In the genomic region with DNA sequence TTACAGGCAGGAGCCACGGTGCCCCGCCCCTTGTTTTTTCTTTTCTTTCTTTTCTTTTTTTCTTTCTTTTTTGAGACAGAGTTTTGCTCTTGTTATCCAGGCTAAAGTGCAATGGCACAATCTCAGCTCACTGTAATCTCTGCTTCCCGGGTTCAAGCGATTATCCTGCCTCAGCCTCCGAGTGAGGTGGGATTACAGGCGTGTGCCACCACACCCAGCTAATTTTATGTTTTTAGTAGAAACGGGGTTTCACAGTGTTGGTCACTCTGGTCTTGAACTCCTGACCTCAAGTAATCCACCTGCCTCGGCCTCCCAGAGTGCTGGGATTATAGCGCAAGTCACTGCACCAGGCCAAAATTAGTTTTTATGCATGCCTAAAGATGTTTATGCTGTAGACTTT, we compare ENCODE assay signal across 14 cellular contexts. TPM values are rescaled to one million over a fixed set of nuclear protein-coding genes. Genes with fewer than 3 reads are reported as not detected.
DNase-seq lines count a peak whose midpoint lies in the region; ATAC-seq and TF ChIP-seq lines count a peak whose summit lies in the region.
"Had no signal": no experiment of that assay in that cellular context is flagged by ENCODE, and none has a peak within 500 bp of the region (broad histone marks: within the 10 kb centered on the region; RNA-seq: fewer than 3 reads in every experiment).

No MANE protein-coding gene starts in this region.

- H3K4me3 Mint-ChIP-seq in MCF 10A (ENCODE audit: unreplicated experiment) (peak overlapping the region; percentile 96), T-cell (peak overlapping the region; percentile 21 to 93 (median 51))
- H3K4me3 Mint-ChIP-seq in stimulated activated effector memory CD8-positive, alpha-beta T cell treated with anti-CD3 and anti-CD28 coated beads, Interleukin-12 subunit alpha, Interleukin-12 subunit beta, amount 100 ng/mL, for 72 hours = peak overlapping the region; percentile 86

- H3K27ac Mint-ChIP-seq in MCF 10A (ENCODE audit: low read depth, unreplicated experiment) = peak overlapping the region; percentile 70
- peak overlapping the region in 1 of 2 donors; percentile 64 for H3K27ac Mint-ChIP-seq in T-cell
- H3K27ac Mint-ChIP-seq in stimulated activated effector memory CD8-positive, alpha-beta T cell treated with anti-CD3 and anti-CD28 coated beads, Interleukin-12 subunit alpha, Interleukin-12 subunit beta, amount 100 ng/mL, for 72 hours = peak overlapping the region; percentile 99

- H3K27me3 ChIP-seq in breast epithelium = no peaks in the 10 kb centered on the region

- no peaks in the 10 kb centered on the region for H3K9me3 ChIP-seq in breast epithelium

- no peak overlapping the region for H3K4me3 ChIP-seq in breast epithelium

- H3K27ac ChIP-seq in breast epithelium (peak overlapping the region in 1 of 2 donors; percentile 6), epithelial cell of prostate (peak overlapping the region; percentile 85)

- DNase-seq in MCF 10A (ENCODE audit: unreplicated experiment) = no peak
- DNase-seq in breast epithelium (ENCODE audit: low spot score in 2 of 2) = no peak
- DNase-seq in T-cell = no peak
- no peak for DNase-seq in epithelial cell of prostate (ENCODE audit: low read depth, low spot score)
- DNase-seq in stimulated activated effector memory CD8-positive, alpha-beta T cell treated with anti-CD3 and anti-CD28 coated beads, Interleukin-12 subunit alpha, Interleukin-12 subunit beta, amount 100 ng/mL, for 72 hours (ENCODE audit: low spot score in 2 of 2) = no peak
- DNase-seq in AG08395 (ENCODE audit: low spot score) = no peak
- no peak for DNase-seq in NAMALWA (ENCODE audit: low spot score)
- DNase-seq: head of caudate nucleus; NCI-H1105 treated with DMSO at 0.1 percent for 48 hours; NK-92 treated with Interleukin-12 subunit alpha and Interleukin-12 subunit beta, amount 100 ng/mL, for 24 hours; small intestine had no signal

- TF ChIP-seq POLR2A in breast epithelium (IDR thresholded peaks at IDR 0.05) = no peak

- H3K27me3 Mint-ChIP-seq in MCF 10A (ENCODE audit: insufficient read depth, unreplicated experiment) (no peaks in the 10 kb centered on the region), T-cell (no peaks in the 10 kb centered on the region)

- H3K36me3 Mint-ChIP-seq in MCF 10A (ENCODE audit: insufficient read depth, unreplicated experiment) (peaks cover 77% of the 10 kb centered on the region), T-cell (peaks cover 55% of the 10 kb centered on the region)
- H3K36me3 Mint-ChIP-seq in stimulated activated effector memory CD8-positive, alpha-beta T cell treated with anti-CD3 and anti-CD28 coated beads, Interleukin-12 subunit alpha, Interleukin-12 subunit beta, amount 100 ng/mL, for 72 hours = peaks cover 83% of the 10 kb centered on the region

- H3K9me3 Mint-ChIP-seq in MCF 10A (ENCODE audit: unreplicated experiment) (no peaks in the 10 kb centered on the region), T-cell (no peaks in the 10 kb centered on the region)
- no peaks in the 10 kb centered on the region for H3K9me3 Mint-ChIP-seq in stimulated activated effector memory CD8-positive, alpha-beta T cell treated with anti-CD3 and anti-CD28 coated beads, Interleukin-12 subunit alpha, Interleukin-12 subunit beta, amount 100 ng/mL, for 72 hours
- H3K9me3 Mint-ChIP-seq: CD14-positive monocyte; T-helper 1 cell treated with Interleukin-12 subunit alpha and Interleukin-12 subunit beta and Interleukin-4 antibody, amounts not matched to agents 30 μg/mL and 1 μg/mL, for 36 hours had no signal

- H3K4me1 ChIP-seq in breast epithelium = peaks cover 0 to 4% of the 10 kb centered on the region in 2 donors

- intact Hi-C loops in MCF 10A (cut with micrococcal nuclease) = no loop called here
- intact Hi-C loops in breast epithelium (cut with DNase I; ENCODE audit: low total_unique reads) = no loop called here

- no peak for TF ChIP-seq CTCF in MCF 10A (IDR thresholded peaks at IDR 0.05; ENCODE audit: unreplicated experiment)
- no peak for TF ChIP-seq CTCF in breast epithelium (IDR thresholded peaks at IDR 0.05)

- BruUV-seq in MCF 10A (replicated peaks; lab: Mats Ljungman, UMichigan) = no TSS peak

- POLR2A ChIA-PET in MCF 10A (lab: Yijun Ruan, JAX) = interaction anchor here (0.6 to 1.3 kb wide), 2 partner anchors 9 to 12 kb away, joined by 3 to 10 read pairs; no protein-coding TSS in a partner anchor
- POLR2A ChIA-PET in T-cell (lab: Charles Lee) = no interaction called here

- peaks cover 26% of the 10 kb centered on the region for H3K4me1 Mint-ChIP-seq in MCF 10A (ENCODE audit: insufficient read depth, unreplicated experiment)
- H3K4me1 Mint-ChIP-seq in T-cell = peaks cover 59 to 67% (median 61%) of the 10 kb centered on the region in 3 donors
- H3K4me1 Mint-ChIP-seq in stimulated activated effector memory CD8-positive, alpha-beta T cell treated with anti-CD3 and anti-CD28 coated beads, Interleukin-12 subunit alpha, Interleukin-12 subunit beta, amount 100 ng/mL, for 72 hours = peaks cover 48% of the 10 kb centered on the region

- ATAC-seq in T-cell (replicated peaks in 1 of 4) (no peak), HG03139 (IDR thresholded peaks at IDR 0.05; ENCODE audit: unreplicated experiment) (no peak)
- no peak for ATAC-seq in stimulated activated effector memory CD8-positive, alpha-beta T cell treated with anti-CD3 and anti-CD28 coated beads, Interleukin-12 subunit alpha, Interleukin-12 subunit beta, amount 100 ng/mL, for 72 hours

- H3K36me3 ChIP-seq in breast epithelium = no peaks in the 10 kb centered on the region

- CTCF ChIA-PET in MCF 10A (lab: Yijun Ruan, JAX) = interaction anchor here (0.6 kb wide), 1 partner anchor 44 kb away, joined by 3 read pairs; no protein-coding TSS in a partner anchor
- CTCF ChIA-PET in T-cell (lab: Charles Lee) = no interaction called here

RNA-seq across cellular contexts. Expression of a gene that starts 2.5 kb away (rescaled TPM):
- total RNA-seq in MCF 10A (2022) = 1,642 and 1,967 TPM in 2 replicates
- total RNA-seq in breast epithelium = 100 to 1,000 TPM; 650 to 918 (median 888) TPM
- 1,000 to 10,000 TPM; 1,657 to 1,935 (median 1,760) TPM for total RNA-seq in T-cell

RNA-seq across cellular contexts. Expression of a gene that starts 7.6 kb away (rescaled TPM):
- 8.0 and 11.2 TPM in 2 replicates for total RNA-seq in MCF 10A (2022)
- 10 to 100 TPM in 1 of 3 donors, 1 to 10 TPM in 2; 3.9 to 12.0 (median 5.0) TPM for total RNA-seq in breast epithelium
- total RNA-seq in T-cell = 1 to 10 TPM; 3.7 to 8.2 (median 5.5) TPM
